Comparison of ENCODE assay signal across 8 cellular contexts in the genomic region with DNA sequence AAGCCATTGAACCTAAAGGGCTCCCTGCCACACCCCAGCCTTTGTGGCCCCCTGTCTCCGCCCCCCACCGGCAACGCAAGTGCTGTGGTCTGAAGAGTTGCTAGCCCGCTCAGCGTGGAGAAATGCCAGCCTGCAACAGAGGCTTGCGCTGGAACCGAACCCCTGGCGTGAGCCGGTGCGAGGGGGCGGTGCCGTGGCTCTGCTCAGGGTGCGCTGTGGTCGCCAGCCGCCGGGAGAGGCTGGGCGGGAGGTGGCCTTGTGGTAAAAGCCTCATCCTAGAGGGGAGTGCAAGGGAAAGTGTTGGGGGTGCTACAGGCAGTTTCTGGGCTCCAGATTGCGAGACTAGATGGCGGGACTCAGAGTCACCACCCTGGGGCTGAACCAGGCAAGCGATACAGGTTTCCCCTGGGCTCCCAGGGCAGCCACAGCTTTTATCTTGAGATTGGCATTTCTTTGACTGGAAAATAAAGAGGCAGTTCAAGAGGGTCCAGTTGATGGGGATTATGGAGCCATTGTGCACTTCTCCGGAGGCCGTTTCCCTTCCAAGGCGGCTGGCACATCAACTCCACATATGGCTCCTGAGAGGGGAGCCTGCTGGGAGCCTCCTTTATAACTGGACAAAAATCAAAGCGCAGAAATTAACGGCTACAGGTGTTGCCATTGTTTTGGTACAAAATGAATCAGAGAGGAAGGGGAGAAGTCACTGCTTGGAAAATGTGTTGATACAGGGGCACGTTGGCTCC. TPM values are rescaled to one million over a fixed set of nuclear protein-coding genes. Genes with fewer than 3 reads are reported as not detected.
DNase-seq lines count a peak whose midpoint lies in the region; ATAC-seq, FAIRE-seq and TF ChIP-seq lines count a peak whose summit lies in the region.

No MANE protein-coding gene starts in this region.

- H3K36me3 ChIP-seq in left lung, result no peaks in the 10 kb centered on the region

- H3K4me3 Mint-ChIP-seq in activated naive CD8-positive, alpha-beta T cell treated with anti-CD3 and anti-CD28 coated beads for 36 hours, result peak overlapping the region; percentile 85
- H3K4me3 Mint-ChIP-seq in stimulated activated naive B cell treated with anti-CD40 and anti-IgM and Interleukin-4, amounts not matched to agents 10 μg/mL and 1 μg/mL and 100 μg/mL, for 72 hours, result peak overlapping the region; percentile 89 to 99

- H3K27ac Mint-ChIP-seq in activated naive CD8-positive, alpha-beta T cell treated with anti-CD3 and anti-CD28 coated beads for 36 hours, result no peak overlapping the region
- H3K27ac Mint-ChIP-seq in stimulated activated naive B cell treated with anti-CD40 and anti-IgM and Interleukin-4, amounts not matched to agents 10 μg/mL and 1 μg/mL and 100 μg/mL, for 72 hours, result peak overlapping the region; percentile 95

- no peak for TF ChIP-seq POLR2A in GM12892 (IDR thresholded peaks at IDR 0.05; ENCODE audit: low read depth, low read length)

- peak; percentile 2 for ATAC-seq in left lung
- ATAC-seq in stimulated activated naive B cell treated with anti-CD40 and anti-IgM and Interleukin-4, amounts not matched to agents 10 μg/mL and 1 μg/mL and 100 μg/mL, for 72 hours (replicated peaks), result peak; percentile 17 to 30
- no peak for ATAC-seq in HG03469 (IDR thresholded peaks at IDR 0.05; ENCODE audit: unreplicated experiment)

- DNase-seq in GM12892 (ENCODE audit: insufficient read length), result peak; percentile 41
- peak; percentile 58 for DNase-seq in NCI-H748 treated with DMSO at 0.1 percent for 48 hours (lab: John Stamatoyannopoulos, UW)
- peak; percentile 60 for DNase-seq in activated naive CD8-positive, alpha-beta T cell treated with anti-CD3 and anti-CD28 coated beads for 36 hours
- DNase-seq in left lung, result peak; percentile 58 to 90
- peak; percentile 50 for DNase-seq in stimulated activated naive B cell treated with anti-CD40 and anti-IgM and Interleukin-4, amounts not matched to agents 10 μg/mL and 1 μg/mL and 100 μg/mL, for 72 hours
- DNase-seq in SW 1271 (lab: John Stamatoyannopoulos, UW), result no peak
- DNase-seq in NCI-H1930 (lab: John Stamatoyannopoulos, UW), result no peak

- no peak for TF ChIP-seq CTCF in left lung (IDR thresholded peaks at IDR 0.05)

- no peaks in the 10 kb centered on the region for H3K9me3 Mint-ChIP-seq in activated naive CD8-positive, alpha-beta T cell treated with anti-CD3 and anti-CD28 coated beads for 36 hours
- H3K9me3 Mint-ChIP-seq in stimulated activated naive B cell treated with anti-CD40 and anti-IgM and Interleukin-4, amounts not matched to agents 10 μg/mL and 1 μg/mL and 100 μg/mL, for 72 hours, result no peaks in the 10 kb centered on the region

- H3K4me1 ChIP-seq in left lung, result peaks cover 8 to 50% of the 10 kb centered on the region in 2 donors

- H3K4me1 Mint-ChIP-seq in activated naive CD8-positive, alpha-beta T cell treated with anti-CD3 and anti-CD28 coated beads for 36 hours, result peaks cover 25% of the 10 kb centered on the region
- peaks cover 45 to 64% of the 10 kb centered on the region in 2 donors for H3K4me1 Mint-ChIP-seq in stimulated activated naive B cell treated with anti-CD40 and anti-IgM and Interleukin-4, amounts not matched to agents 10 μg/mL and 1 μg/mL and 100 μg/mL, for 72 hours

- H3K27me3 ChIP-seq in left lung, result peaks cover 0 to 32% of the 10 kb centered on the region in 2 donors

- no peaks in the 10 kb centered on the region for H3K36me3 Mint-ChIP-seq in activated naive CD8-positive, alpha-beta T cell treated with anti-CD3 and anti-CD28 coated beads for 36 hours
- peaks cover 26 to 36% of the 10 kb centered on the region in 2 donors for H3K36me3 Mint-ChIP-seq in stimulated activated naive B cell treated with anti-CD40 and anti-IgM and Interleukin-4, amounts not matched to agents 10 μg/mL and 1 μg/mL and 100 μg/mL, for 72 hours

- intact Hi-C loops in left lung (cut with DNase I), result no loop called here

- H3K27ac ChIP-seq in left lung, result peak overlapping the region in 1 of 2 donors; percentile 88

- peak; percentile 86 for FAIRE-seq in GM12892 (lab: Jason Lieb, UNC)

- peak overlapping the region; percentile 50 to 75 for H3K4me3 ChIP-seq in left lung

- peaks cover 28% of the 10 kb centered on the region for H3K27me3 Mint-ChIP-seq in activated naive CD8-positive, alpha-beta T cell treated with anti-CD3 and anti-CD28 coated beads for 36 hours
- no peaks in the 10 kb centered on the region for H3K27me3 Mint-ChIP-seq in stimulated activated naive B cell treated with anti-CD40 and anti-IgM and Interleukin-4, amounts not matched to agents 10 μg/mL and 1 μg/mL and 100 μg/mL, for 72 hours

- no peaks in the 10 kb centered on the region for H3K9me3 ChIP-seq in left lung

RNA-seq across cellular contexts. Expression of gene PLXNC1, which starts 2.3 kb away (rescaled TPM):
- polyA plus RNA-seq in GM12892 (2012; ENCODE audit: missing spikeins), result 14.3 TPM
- total RNA-seq in activated naive CD8-positive, alpha-beta T cell treated with anti-CD3 and anti-CD28 coated beads for 36 hours, result 1 to 10 TPM; 4.7 to 6.0 TPM
- total RNA-seq in left lung, result 10 to 100 TPM; 14.5 to 55.9 TPM

Comparison
In these comparisons a context has a peak if more than half of its experiments do, and no peak if none do; other contexts are left out.
1. DNase-seq: peak in GM12892 (single experiment), NCI-H748 treated with DMSO at 0.1 percent for 48 hours (single experiment), activated naive CD8-positive, alpha-beta T cell treated with anti-CD3 and anti-CD28 coated beads for 36 hours (single experiment), left lung (2 of 2) and stimulated activated naive B cell treated with anti-CD40 and anti-IgM and Interleukin-4, amounts not matched to agents 10 μg/mL and 1 μg/mL and 100 μg/mL, for 72 hours (single experiment); none in SW 1271 (0 of 2) and NCI-H1930 (0 of 2).